ENCODE assay signal across 2 cellular contexts in the genomic region with DNA sequence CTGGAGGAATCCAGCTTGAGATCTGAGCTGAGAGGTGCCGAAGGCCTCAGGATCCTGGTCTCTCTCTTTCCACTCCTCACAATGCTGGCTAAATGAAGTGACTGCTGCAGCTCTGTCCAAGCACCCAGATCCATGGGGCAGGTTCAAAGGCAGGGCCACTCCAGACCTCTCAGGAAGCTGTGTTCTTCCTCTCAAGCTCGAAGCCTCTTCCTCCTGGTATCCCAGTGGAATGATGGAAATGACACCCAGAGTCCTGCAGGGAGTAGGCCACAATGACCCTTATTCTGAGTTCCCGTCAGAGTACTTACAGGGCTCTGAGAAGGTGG.
TF ChIP-seq lines count a peak whose summit lies in the region.

No MANE protein-coding gene starts in this region.

TF ChIP-seq in HCT116, 20 proteins besides CTCF, POLR2A, EP300 and RAD21 (continued from another document):
- no peak for TF ChIP-seq POLR2AphosphoS5 (IDR thresholded peaks at IDR 0.05; ENCODE audit: low read depth, low read length)

TF ChIP-seq in GM23338, 12 proteins besides CTCF, POLR2A, EP300 and RAD21 (continued from another document):
- TF ChIP-seq ZNF462 (CRISPR knock-in tag; IDR thresholded peaks at IDR 0.05) (no peak), CREB1 (CRISPR knock-in tag; IDR thresholded peaks at IDR 0.05; ENCODE audit: low read depth) (no peak), POLR2AphosphoS5 (IDR thresholded peaks at IDR 0.05; ENCODE audit: low read depth) (no peak), JUNB (IDR thresholded peaks at IDR 0.05; ENCODE audit: unreplicated experiment) (no peak), ZNF114 (CRISPR knock-in tag; IDR thresholded peaks at IDR 0.05) (no peak), ZNF331 (CRISPR knock-in tag; IDR thresholded peaks at IDR 0.05; ENCODE audit: low read depth) (no peak), EZH2phosphoT487 (IDR thresholded peaks at IDR 0.05; ENCODE audit: unreplicated experiment) (no peak)
- TF ChIP-seq, protein P1, sequence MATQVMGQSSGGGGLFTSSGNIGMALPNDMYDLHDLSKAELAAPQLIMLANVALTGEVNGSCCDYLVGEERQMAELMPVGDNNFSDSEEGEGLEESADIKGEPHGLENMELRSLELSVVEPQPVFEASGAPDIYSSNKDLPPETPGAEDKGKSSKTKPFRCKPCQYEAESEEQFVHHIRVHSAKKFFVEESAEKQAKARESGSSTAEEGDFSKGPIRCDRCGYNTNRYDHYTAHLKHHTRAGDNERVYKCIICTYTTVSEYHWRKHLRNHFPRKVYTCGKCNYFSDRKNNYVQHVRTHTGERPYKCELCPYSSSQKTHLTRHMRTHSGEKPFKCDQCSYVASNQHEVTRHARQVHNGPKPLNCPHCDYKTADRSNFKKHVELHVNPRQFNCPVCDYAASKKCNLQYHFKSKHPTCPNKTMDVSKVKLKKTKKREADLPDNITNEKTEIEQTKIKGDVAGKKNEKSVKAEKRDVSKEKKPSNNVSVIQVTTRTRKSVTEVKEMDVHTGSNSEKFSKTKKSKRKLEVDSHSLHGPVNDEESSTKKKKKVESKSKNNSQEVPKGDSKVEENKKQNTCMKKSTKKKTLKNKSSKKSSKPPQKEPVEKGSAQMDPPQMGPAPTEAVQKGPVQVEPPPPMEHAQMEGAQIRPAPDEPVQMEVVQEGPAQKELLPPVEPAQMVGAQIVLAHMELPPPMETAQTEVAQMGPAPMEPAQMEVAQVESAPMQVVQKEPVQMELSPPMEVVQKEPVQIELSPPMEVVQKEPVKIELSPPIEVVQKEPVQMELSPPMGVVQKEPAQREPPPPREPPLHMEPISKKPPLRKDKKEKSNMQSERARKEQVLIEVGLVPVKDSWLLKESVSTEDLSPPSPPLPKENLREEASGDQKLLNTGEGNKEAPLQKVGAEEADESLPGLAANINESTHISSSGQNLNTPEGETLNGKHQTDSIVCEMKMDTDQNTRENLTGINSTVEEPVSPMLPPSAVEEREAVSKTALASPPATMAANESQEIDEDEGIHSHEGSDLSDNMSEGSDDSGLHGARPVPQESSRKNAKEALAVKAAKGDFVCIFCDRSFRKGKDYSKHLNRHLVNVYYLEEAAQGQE (IDR thresholded peaks at IDR 0.05; ENCODE audit: unreplicated experiment): no peak
